In the genomic region with DNA sequence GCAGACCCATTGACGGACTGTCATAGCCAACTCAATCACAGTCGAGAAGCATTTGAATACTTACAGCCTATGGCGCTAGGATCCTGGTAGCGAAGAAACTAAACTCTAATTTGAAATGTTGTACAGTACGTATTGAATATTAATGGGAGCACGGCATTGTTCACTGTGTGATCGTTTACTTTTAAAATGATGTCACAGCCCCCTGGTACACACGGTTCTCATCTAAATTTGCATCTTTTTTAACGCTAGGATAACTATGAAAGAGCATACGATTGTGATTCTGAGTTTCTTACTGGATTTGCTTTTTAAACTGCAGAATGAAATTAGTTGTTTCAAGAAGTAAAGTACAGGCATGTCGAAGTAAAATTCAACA, we compare ENCODE assay signal across 2 cellular contexts.
TF ChIP-seq lines count a peak whose summit lies in the region.

No MANE protein-coding gene starts in this region.

TF ChIP-seq in HCT116, 20 proteins besides CTCF, POLR2A, EP300 and RAD21:
- TF ChIP-seq EZH2 (IDR thresholded peaks at IDR 0.05) (no peak), CBX3 (IDR thresholded peaks at IDR 0.05; ENCODE audit: low read depth) (peak; percentile 24; the same call in 1 of the 2 replicates), EZH2phosphoT487 (IDR thresholded peaks at IDR 0.05; ENCODE audit: borderline replicate concordance) (no peak), SP1 (IDR thresholded peaks at IDR 0.05; ENCODE audit: low read depth) (no peak)

TF ChIP-seq in HepG2, 621 proteins besides CTCF, POLR2A, EP300 and RAD21:
- TF ChIP-seq ISX (CRISPR knock-in tag; conservative IDR thresholded peaks at IDR 0.05) (0 out of 2 replicates have a peak, but pooled peaks have one; percentile 2), ZNF343 (CRISPR knock-in tag; IDR thresholded peaks at IDR 0.05) (0 out of 2 replicates have a peak, but pooled peaks have one; percentile 3), ZNF253 (CRISPR knock-in tag; IDR thresholded peaks at IDR 0.05; ENCODE audit: borderline replicate concordance) (no peak), HOXA3 (CRISPR knock-in tag; IDR thresholded peaks at IDR 0.05) (no peak), CREM (IDR thresholded peaks at IDR 0.05) (peak; percentile 3; the same call in 1 of the 2 replicates), CREM (CRISPR knock-in tag; IDR thresholded peaks at IDR 0.05) (no peak), ZNF383 (CRISPR knock-in tag; IDR thresholded peaks at IDR 0.05; ENCODE audit: borderline replicate concordance) (no peak), SETDB1 (CRISPR knock-in tag; IDR thresholded peaks at IDR 0.05; ENCODE audit: borderline replicate concordance) (no peak), TARDBP (CRISPR knock-in tag; IDR thresholded peaks at IDR 0.05) (no peak), CBX5 (CRISPR knock-in tag; IDR thresholded peaks at IDR 0.05; ENCODE audit: borderline replicate concordance) (no peak), ZSCAN31 (CRISPR knock-in tag; IDR thresholded peaks at IDR 0.05; ENCODE audit: low read depth) (peak; percentile 7; the same call in 1 of the 2 replicates), ZNF674 (CRISPR knock-in tag; IDR thresholded peaks at IDR 0.05; ENCODE audit: low read depth) (no peak), ZBTB38 (CRISPR knock-in tag; IDR thresholded peaks at IDR 0.05) (peak; percentile 18; the same call in 1 of the 2 replicates), WIZ (CRISPR knock-in tag; IDR thresholded peaks at IDR 0.05) (peak; percentile 14; the same call in 1 of the 2 replicates), REPIN1 (CRISPR knock-in tag; IDR thresholded peaks at IDR 0.05; ENCODE audit: borderline replicate concordance, low read depth) (no peak), PTBP1 (IDR thresholded peaks at IDR 0.05; ENCODE audit: low read depth, low read length, poor library complexity, severe bottlenecking) (no peak), NFE2L1 (CRISPR knock-in tag; IDR thresholded peaks at IDR 0.05; ENCODE audit: borderline replicate concordance) (no peak), CREB1 (IDR thresholded peaks at IDR 0.05) (no peak), CREB1 (CRISPR knock-in tag; IDR thresholded peaks at IDR 0.05) (peak; percentile 35; the same call in 1 of the 2 replicates), NR1H2 (CRISPR knock-in tag; IDR thresholded peaks at IDR 0.05; ENCODE audit: borderline replicate concordance, low read depth) (no peak), EHMT2 (IDR thresholded peaks at IDR 0.05; ENCODE audit: borderline replicate concordance, low read depth, low read length) (peak; percentile 72; the same call in 1 of the 2 replicates), HMG20B (CRISPR knock-in tag; conservative IDR thresholded peaks at IDR 0.05) (no peak), PRPF4 (IDR thresholded peaks at IDR 0.05; ENCODE audit: low read depth, low read length, poor library complexity, severe bottlenecking) (peak; percentile 97), MEIS2 (CRISPR knock-in tag; IDR thresholded peaks at IDR 0.05) (0 out of 2 replicates have a peak, but pooled peaks have one; percentile 0), ZNF264 (CRISPR knock-in tag; IDR thresholded peaks at IDR 0.05) (0 out of 2 replicates have a peak, but pooled peaks have one; percentile 0), HDAC1 (CRISPR knock-in tag; IDR thresholded peaks at IDR 0.05) (no peak), JDP2 (CRISPR knock-in tag; IDR thresholded peaks at IDR 0.05; ENCODE audit: borderline replicate concordance) (no peak), ZNF296 (CRISPR knock-in tag; conservative IDR thresholded peaks at IDR 0.05) (no peak), ZNF737 (CRISPR knock-in tag; IDR thresholded peaks at IDR 0.05; ENCODE audit: borderline replicate concordance) (no peak), ZNF747 (CRISPR knock-in tag; IDR thresholded peaks at IDR 0.05; ENCODE audit: borderline replicate concordance) (0 out of 2 replicates have a peak, but pooled peaks have one; percentile 59), KLF11 (CRISPR knock-in tag; IDR thresholded peaks at IDR 0.05) (0 out of 2 replicates have a peak, but pooled peaks have one; percentile 7), ZNF292 (CRISPR knock-in tag; IDR thresholded peaks at IDR 0.05; ENCODE audit: borderline replicate concordance, low read depth) (no peak), SMAD9 (CRISPR knock-in tag; IDR thresholded peaks at IDR 0.05) (0 out of 2 replicates have a peak, but pooled peaks have one; percentile 1)
- TF ChIP-seq, protein P1, sequence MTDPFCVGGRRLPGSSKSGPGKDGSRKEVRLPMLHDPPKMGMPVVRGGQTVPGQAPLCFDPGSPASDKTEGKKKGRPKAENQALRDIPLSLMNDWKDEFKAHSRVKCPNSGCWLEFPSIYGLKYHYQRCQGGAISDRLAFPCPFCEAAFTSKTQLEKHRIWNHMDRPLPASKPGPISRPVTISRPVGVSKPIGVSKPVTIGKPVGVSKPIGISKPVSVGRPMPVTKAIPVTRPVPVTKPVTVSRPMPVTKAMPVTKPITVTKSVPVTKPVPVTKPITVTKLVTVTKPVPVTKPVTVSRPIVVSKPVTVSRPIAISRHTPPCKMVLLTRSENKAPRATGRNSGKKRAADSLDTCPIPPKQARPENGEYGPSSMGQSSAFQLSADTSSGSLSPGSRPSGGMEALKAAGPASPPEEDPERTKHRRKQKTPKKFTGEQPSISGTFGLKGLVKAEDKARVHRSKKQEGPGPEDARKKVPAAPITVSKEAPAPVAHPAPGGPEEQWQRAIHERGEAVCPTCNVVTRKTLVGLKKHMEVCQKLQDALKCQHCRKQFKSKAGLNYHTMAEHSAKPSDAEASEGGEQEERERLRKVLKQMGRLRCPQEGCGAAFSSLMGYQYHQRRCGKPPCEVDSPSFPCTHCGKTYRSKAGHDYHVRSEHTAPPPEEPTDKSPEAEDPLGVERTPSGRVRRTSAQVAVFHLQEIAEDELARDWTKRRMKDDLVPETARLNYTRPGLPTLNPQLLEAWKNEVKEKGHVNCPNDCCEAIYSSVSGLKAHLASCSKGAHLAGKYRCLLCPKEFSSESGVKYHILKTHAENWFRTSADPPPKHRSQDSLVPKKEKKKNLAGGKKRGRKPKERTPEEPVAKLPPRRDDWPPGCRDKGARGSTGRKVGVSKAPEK (CRISPR knock-in tag; IDR thresholded peaks at IDR 0.05; ENCODE audit: borderline replicate concordance), result 0 out of 2 replicates have a peak, but pooled peaks have one; percentile 13
- TF ChIP-seq, protein P2, sequence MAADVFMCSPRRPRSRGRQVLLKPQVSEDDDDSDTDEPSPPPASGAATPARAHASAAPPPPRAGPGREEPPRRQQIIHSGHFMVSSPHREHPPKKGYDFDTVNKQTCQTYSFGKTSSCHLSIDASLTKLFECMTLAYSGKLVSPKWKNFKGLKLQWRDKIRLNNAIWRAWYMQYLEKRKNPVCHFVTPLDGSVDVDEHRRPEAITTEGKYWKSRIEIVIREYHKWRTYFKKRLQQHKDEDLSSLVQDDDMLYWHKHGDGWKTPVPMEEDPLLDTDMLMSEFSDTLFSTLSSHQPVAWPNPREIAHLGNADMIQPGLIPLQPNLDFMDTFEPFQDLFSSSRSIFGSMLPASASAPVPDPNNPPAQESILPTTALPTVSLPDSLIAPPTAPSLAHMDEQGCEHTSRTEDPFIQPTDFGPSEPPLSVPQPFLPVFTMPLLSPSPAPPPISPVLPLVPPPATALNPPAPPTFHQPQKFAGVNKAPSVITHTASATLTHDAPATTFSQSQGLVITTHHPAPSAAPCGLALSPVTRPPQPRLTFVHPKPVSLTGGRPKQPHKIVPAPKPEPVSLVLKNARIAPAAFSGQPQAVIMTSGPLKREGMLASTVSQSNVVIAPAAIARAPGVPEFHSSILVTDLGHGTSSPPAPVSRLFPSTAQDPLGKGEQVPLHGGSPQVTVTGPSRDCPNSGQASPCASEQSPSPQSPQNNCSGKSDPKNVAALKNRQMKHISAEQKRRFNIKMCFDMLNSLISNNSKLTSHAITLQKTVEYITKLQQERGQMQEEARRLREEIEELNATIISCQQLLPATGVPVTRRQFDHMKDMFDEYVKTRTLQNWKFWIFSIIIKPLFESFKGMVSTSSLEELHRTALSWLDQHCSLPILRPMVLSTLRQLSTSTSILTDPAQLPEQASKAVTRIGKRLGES (CRISPR knock-in tag; IDR thresholded peaks at IDR 0.05; ENCODE audit: borderline replicate concordance), result no peak
- TF ChIP-seq, protein P3, sequence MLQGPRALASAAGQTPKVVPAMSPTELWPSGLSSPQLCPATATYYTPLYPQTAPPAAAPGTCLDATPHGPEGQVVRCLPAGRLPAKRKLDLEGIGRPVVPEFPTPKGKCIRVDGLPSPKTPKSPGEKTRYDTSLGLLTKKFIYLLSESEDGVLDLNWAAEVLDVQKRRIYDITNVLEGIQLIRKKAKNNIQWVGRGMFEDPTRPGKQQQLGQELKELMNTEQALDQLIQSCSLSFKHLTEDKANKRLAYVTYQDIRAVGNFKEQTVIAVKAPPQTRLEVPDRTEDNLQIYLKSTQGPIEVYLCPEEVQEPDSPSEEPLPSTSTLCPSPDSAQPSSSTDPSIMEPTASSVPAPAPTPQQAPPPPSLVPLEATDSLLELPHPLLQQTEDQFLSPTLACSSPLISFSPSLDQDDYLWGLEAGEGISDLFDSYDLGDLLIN (CRISPR knock-in tag; IDR thresholded peaks at IDR 0.05; ENCODE audit: borderline replicate concordance), result 0 out of 2 replicates have a peak, but pooled peaks have one; percentile 8
- TF ChIP-seq, protein P4, sequence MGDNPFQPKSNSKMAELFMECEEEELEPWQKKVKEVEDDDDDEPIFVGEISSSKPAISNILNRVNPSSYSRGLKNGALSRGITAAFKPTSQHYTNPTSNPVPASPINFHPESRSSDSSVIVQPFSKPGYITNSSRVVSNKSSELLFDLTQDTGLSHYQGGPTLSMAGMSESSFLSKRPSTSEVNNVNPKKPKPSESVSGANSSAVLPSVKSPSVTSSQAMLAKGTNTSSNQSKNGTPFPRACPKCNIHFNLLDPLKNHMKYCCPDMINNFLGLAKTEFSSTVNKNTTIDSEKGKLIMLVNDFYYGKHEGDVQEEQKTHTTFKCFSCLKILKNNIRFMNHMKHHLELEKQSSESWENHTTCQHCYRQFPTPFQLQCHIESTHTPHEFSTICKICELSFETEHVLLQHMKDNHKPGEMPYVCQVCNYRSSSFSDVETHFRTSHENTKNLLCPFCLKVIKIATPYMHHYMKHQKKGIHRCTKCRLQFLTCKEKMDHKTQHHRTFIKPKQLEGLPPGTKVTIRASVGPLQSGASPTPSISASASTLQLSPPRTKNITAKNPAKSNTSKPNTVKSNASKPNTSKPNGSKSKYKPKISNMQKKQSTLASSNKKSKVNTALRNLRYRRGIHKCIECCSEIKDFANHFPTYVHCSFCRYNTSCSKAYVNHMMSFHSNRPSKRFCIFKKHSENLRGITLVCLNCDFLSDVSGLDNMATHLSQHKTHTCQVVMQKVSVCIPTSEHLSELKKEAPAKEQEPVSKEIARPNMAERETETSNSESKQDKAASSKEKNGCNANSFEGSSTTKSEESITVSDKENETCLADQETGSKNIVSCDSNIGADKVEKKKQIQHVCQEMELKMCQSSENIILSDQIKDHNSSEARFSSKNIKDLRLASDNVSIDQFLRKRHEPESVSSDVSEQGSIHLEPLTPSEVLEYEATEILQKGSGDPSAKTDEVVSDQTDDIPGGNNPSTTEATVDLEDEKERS (CRISPR knock-in tag; IDR thresholded peaks at IDR 0.05), result 0 out of 2 replicates have a peak, but pooled peaks have one; percentile 57
- TF ChIP-seq, protein P5, sequence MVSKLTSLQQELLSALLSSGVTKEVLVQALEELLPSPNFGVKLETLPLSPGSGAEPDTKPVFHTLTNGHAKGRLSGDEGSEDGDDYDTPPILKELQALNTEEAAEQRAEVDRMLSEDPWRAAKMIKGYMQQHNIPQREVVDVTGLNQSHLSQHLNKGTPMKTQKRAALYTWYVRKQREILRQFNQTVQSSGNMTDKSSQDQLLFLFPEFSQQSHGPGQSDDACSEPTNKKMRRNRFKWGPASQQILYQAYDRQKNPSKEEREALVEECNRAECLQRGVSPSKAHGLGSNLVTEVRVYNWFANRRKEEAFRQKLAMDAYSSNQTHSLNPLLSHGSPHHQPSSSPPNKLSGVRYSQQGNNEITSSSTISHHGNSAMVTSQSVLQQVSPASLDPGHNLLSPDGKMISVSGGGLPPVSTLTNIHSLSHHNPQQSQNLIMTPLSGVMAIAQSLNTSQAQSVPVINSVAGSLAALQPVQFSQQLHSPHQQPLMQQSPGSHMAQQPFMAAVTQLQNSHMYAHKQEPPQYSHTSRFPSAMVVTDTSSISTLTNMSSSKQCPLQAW (CRISPR knock-in tag; IDR thresholded peaks at IDR 0.05), result peak; percentile 26; the same call in 1 of the 2 replicates
